16 cellular contexts compared by ENCODE assay signal in genomic region chr12:93358058-93358457, GRCh38. TPM values are rescaled to one million over a fixed set of nuclear protein-coding genes. Genes with fewer than 3 reads are reported as not detected.
DNase-seq lines count a peak whose midpoint lies in the region; ATAC-seq and TF ChIP-seq lines count a peak whose summit lies in the region.
"Had no signal": no experiment of that assay in that cellular context is flagged by ENCODE, and none has a peak within 500 bp of the region (broad histone marks: within the 10 kb centered on the region; RNA-seq: fewer than 3 reads in every experiment).

No MANE protein-coding gene starts in this region.

- DNase-seq in NCI-H1048 (lab: John Stamatoyannopoulos, UW) (no peak), sciatic nerve (ENCODE audit: low spot score) (no peak), heart right ventricle (no peak)
- DNase-seq: activated effector memory CD4-positive, alpha-beta T cell treated with Interleukin-2 at 50 U/mL for 16 hours; CD8-positive, alpha-beta memory T cell; dorsolateral prefrontal cortex; NCI-H1092 treated with DMSO at 0.1 percent for 48 hours; WERI-Rb-1 had no signal

- H3K9me3 ChIP-seq in heart right ventricle: no peaks in the 10 kb centered on the region
- H3K9me3 ChIP-seq: suprapubic skin had no signal

- no peaks in the 10 kb centered on the region for H3K27me3 ChIP-seq in heart right ventricle
- H3K27me3 ChIP-seq: dorsolateral prefrontal cortex, hepatocyte, suprapubic skin had no signal

- no peak for TF ChIP-seq CTCF in heart right ventricle (IDR thresholded peaks at IDR 0.05)

- peaks cover 0 to 39% (median 18%) of the 10 kb centered on the region in 9 donors for H3K4me1 ChIP-seq in heart right ventricle
- H3K4me1 ChIP-seq: suprapubic skin had no signal

- no peak overlapping the region for H3K27ac ChIP-seq in heart right ventricle
- H3K27ac ChIP-seq: hepatocyte, suprapubic skin, WERI-Rb-1 had no signal

- H3K36me3 ChIP-seq in heart right ventricle: no peaks in the 10 kb centered on the region
- H3K36me3 ChIP-seq: suprapubic skin, WERI-Rb-1 had no signal

- ATAC-seq in GM18502 (IDR thresholded peaks at IDR 0.05; ENCODE audit: poor library complexity, unreplicated experiment) (peak; percentile 71), GM19455 (IDR thresholded peaks at IDR 0.05; ENCODE audit: unreplicated experiment) (peak; percentile 87), HG02678 (IDR thresholded peaks at IDR 0.05; ENCODE audit: unreplicated experiment) (peak; percentile 91), HG03378 (IDR thresholded peaks at IDR 0.05; ENCODE audit: unreplicated experiment) (peak; percentile 88), sciatic nerve (no peak), heart right ventricle (no peak), HG03457 (IDR thresholded peaks at IDR 0.05; ENCODE audit: unreplicated experiment) (no peak)
- ATAC-seq: left lobe of liver had no signal

- 90 to 96% methylated on average over 2 of the region's 2 CpGs for WGBS in heart right ventricle, 2 donors

- no peak overlapping the region for H3K4me3 ChIP-seq in heart right ventricle
- H3K4me3 ChIP-seq: dorsolateral prefrontal cortex, hepatocyte, suprapubic skin had no signal

- intact Hi-C loops in sciatic nerve (cut with DNase I) (no loop called here), heart right ventricle (cut with DNase I) (no loop called here)

RNA-seq across cellular contexts. Expression of gene NUDT4, which starts 19.7 kb away (rescaled TPM):
- total RNA-seq in sciatic nerve: 50.0 TPM
- total RNA-seq in heart right ventricle: 100 to 1,000 TPM; 171 to 663 (median 245) TPM
- polyA plus RNA-seq in heart right ventricle: 100 to 1,000 TPM in 1 of 2 donors, 10 to 100 TPM in 1; 61.1 to 128 TPM

Comparison
In these comparisons a context has a peak if more than half of its experiments do, and no peak if none do; other contexts are left out.
1. ATAC-seq: peak in GM18502 (single experiment), GM19455 (single experiment), HG02678 (single experiment) and HG03378 (single experiment); none in sciatic nerve (single experiment), heart right ventricle (0 of 8) and HG03457 (single experiment).